39 cellular contexts compared by ENCODE assay signal in the genomic region with DNA sequence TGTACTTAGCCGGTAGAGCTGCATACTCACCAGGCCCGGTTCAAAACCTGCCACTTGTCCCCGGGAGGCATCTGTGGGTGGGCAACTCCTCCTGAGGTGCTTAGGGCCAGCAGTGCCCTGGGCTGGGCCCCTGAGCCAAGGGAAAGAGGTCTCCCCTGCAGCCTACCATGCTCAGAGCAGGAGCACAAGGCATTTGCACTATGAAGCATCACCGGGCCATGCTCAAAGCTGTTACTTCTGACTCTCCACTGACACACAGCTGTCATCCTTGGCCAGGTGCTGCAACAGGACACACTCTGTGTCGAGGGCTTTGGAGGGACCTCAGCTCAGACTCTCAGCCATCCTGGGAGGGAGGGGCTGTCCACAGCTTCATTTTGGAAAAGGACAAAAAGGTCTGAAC. TPM values are rescaled to one million over a fixed set of nuclear protein-coding genes. Genes with fewer than 3 reads are reported as not detected.
"Had no signal": no experiment of that assay in that cellular context is flagged by ENCODE, and none has a peak within 500 bp of the region (broad histone marks: within the 10 kb centered on the region; RNA-seq: fewer than 3 reads in every experiment).

No MANE protein-coding gene starts in this region.

- ATAC-seq: activated CD4-positive, alpha-beta T cell treated with anti-CD3 and anti-CD28 coated beads for 36 hours; activated T-cell treated with anti-CD3 and anti-CD28 coated beads, Interleukin-2, amount 50 U/mL, for 72 hours; body of pancreas; left ventricle myocardium superior; mucosa of descending colon; pancreas; stimulated activated effector memory CD8-positive, alpha-beta T cell treated with anti-CD3 and anti-CD28 coated beads, Interleukin-12 subunit alpha, Interleukin-12 subunit beta, amount 100 ng/mL, for 72 hours had no signal

- FAIRE-seq: endometrium, pancreas, small intestine had no signal

- H3K4me3 Mint-ChIP-seq: activated CD4-positive, alpha-beta T cell treated with anti-CD3 and anti-CD28 coated beads for 36 hours; activated naive CD4-positive, alpha-beta T cell treated with anti-CD3 and anti-CD28 coated beads for 36 hours; activated naive CD8-positive, alpha-beta T cell treated with anti-CD3 and anti-CD28 coated beads for 36 hours; activated T-cell treated with anti-CD3 and anti-CD28 coated beads, Interleukin-2, amount 50 U/mL, for 72 hours; natural killer cell treated with Interleukin-12 subunit alpha and Interleukin-12 subunit beta and Interleukin-15 and Interleukin-18, amount 100 ng/mL, for 72 hours; stimulated activated effector memory CD8-positive, alpha-beta T cell treated with anti-CD3 and anti-CD28 coated beads, Interleukin-12 subunit alpha, Interleukin-12 subunit beta, amount 100 ng/mL, for 72 hours; stimulated activated naive CD8-positive, alpha-beta T cell treated with anti-CD3 and anti-CD28 coated beads, Interleukin-15, Interleukin-2, amounts not matched to agents 100 ng/mL and 50 ng/mL, for 24 hours; type B pancreatic cell had no signal

- H3K4me1 ChIP-seq: adrenal gland, body of pancreas, colonic mucosa, esophagus squamous epithelium, pancreas, prostate gland, sigmoid colon, uterus had no signal

- DNase-seq: activated CD4-positive, alpha-beta T cell treated with anti-CD3 and anti-CD28 coated beads for 36 hours; activated CD4-positive, CD25-positive, alpha-beta regulatory T cell; activated effector memory CD4-positive, alpha-beta T cell treated with Interleukin-2 at 50 U/mL for 16 hours; activated naive CD4-positive, alpha-beta T cell treated with anti-CD3 and anti-CD28 coated beads for 36 hours; activated naive CD8-positive, alpha-beta T cell treated with anti-CD3 and anti-CD28 coated beads for 36 hours; activated T-cell treated with anti-CD3 and anti-CD28 coated beads for 4 hours; activated T-cell treated with anti-CD3 and anti-CD28 coated beads, Interleukin-2, amount 50 U/mL, for 72 hours; adrenal gland; aorta; body of pancreas; cerebellar nuclear complex; colonic mucosa; effector CD8-positive, alpha-beta T cell; esophagus squamous epithelium; foreskin melanocyte; islet precursor cell; left ventricle myocardium superior; mucosa of descending colon; retina; sigmoid colon; small intestine; stimulated activated CD4-positive, alpha-beta T cell treated with anti-CD3 and anti-CD28 coated beads, Interleukin-4, amount 100 ng/mL, for 24 hours; uterus had no signal

- H3K79me2 ChIP-seq: hepatocyte had no signal

- H3K4me2 ChIP-seq: hepatocyte had no signal

- H3K4me3 ChIP-seq: adrenal gland, body of pancreas, cardiac muscle cell, colonic mucosa, esophagus squamous epithelium, hepatocyte, mucosa of descending colon, pancreas, prostate gland, sigmoid colon, thoracic aorta, uterus had no signal

- H3K27ac ChIP-seq: adrenal gland, body of pancreas, cardiac muscle cell, colonic mucosa, epithelial cell of prostate, esophagus squamous epithelium, hepatocyte, pancreas, prostate gland, sigmoid colon, thoracic aorta, uterus had no signal

- H3K36me3 Mint-ChIP-seq: activated naive CD8-positive, alpha-beta T cell treated with anti-CD3 and anti-CD28 coated beads for 36 hours; natural killer cell treated with Interleukin-12 subunit alpha and Interleukin-12 subunit beta and Interleukin-15 and Interleukin-18, amount 100 ng/mL, for 72 hours; stimulated activated effector memory CD8-positive, alpha-beta T cell treated with anti-CD3 and anti-CD28 coated beads, Interleukin-12 subunit alpha, Interleukin-12 subunit beta, amount 100 ng/mL, for 72 hours; type B pancreatic cell had no signal

- H3K27me3 ChIP-seq: adrenal gland, body of pancreas, cardiac muscle cell, colonic mucosa, pancreas, uterus had no signal

- H3K27ac Mint-ChIP-seq: activated CD4-positive, alpha-beta T cell treated with anti-CD3 and anti-CD28 coated beads for 36 hours; activated naive CD4-positive, alpha-beta T cell treated with anti-CD3 and anti-CD28 coated beads for 36 hours; activated naive CD8-positive, alpha-beta T cell treated with anti-CD3 and anti-CD28 coated beads for 36 hours; activated T-cell treated with anti-CD3 and anti-CD28 coated beads, Interleukin-2, amount 50 U/mL, for 72 hours; natural killer cell treated with Interleukin-12 subunit alpha and Interleukin-12 subunit beta and Interleukin-15 and Interleukin-18, amount 100 ng/mL, for 72 hours; stimulated activated effector memory CD8-positive, alpha-beta T cell treated with anti-CD3 and anti-CD28 coated beads, Interleukin-12 subunit alpha, Interleukin-12 subunit beta, amount 100 ng/mL, for 72 hours; stimulated activated naive CD8-positive, alpha-beta T cell treated with anti-CD3 and anti-CD28 coated beads, Interleukin-15, Interleukin-2, amounts not matched to agents 100 ng/mL and 50 ng/mL, for 24 hours; type B pancreatic cell had no signal

- H2AFZ ChIP-seq: hepatocyte had no signal

- H3K9me3 ChIP-seq: adrenal gland, body of pancreas, colonic mucosa, esophagus squamous epithelium, mucosa of descending colon, pancreas, prostate gland, sigmoid colon, thoracic aorta, uterus had no signal

- H3K9me3 Mint-ChIP-seq: activated naive CD4-positive, alpha-beta T cell treated with anti-CD3 and anti-CD28 coated beads for 36 hours; activated naive CD8-positive, alpha-beta T cell treated with anti-CD3 and anti-CD28 coated beads for 36 hours; activated T-cell treated with anti-CD3 and anti-CD28 coated beads, Interleukin-2, amount 50 U/mL, for 72 hours; natural killer cell treated with Interleukin-12 subunit alpha and Interleukin-12 subunit beta and Interleukin-15 and Interleukin-18, amount 100 ng/mL, for 72 hours; stimulated activated effector memory CD8-positive, alpha-beta T cell treated with anti-CD3 and anti-CD28 coated beads, Interleukin-12 subunit alpha, Interleukin-12 subunit beta, amount 100 ng/mL, for 72 hours; stimulated activated naive CD8-positive, alpha-beta T cell treated with anti-CD3 and anti-CD28 coated beads, Interleukin-15, Interleukin-2, amounts not matched to agents 100 ng/mL and 50 ng/mL, for 24 hours; type B pancreatic cell had no signal

- H3K4me1 Mint-ChIP-seq: activated CD4-positive, alpha-beta T cell treated with anti-CD3 and anti-CD28 coated beads for 36 hours; activated naive CD8-positive, alpha-beta T cell treated with anti-CD3 and anti-CD28 coated beads for 36 hours; stimulated activated effector memory CD8-positive, alpha-beta T cell treated with anti-CD3 and anti-CD28 coated beads, Interleukin-12 subunit alpha, Interleukin-12 subunit beta, amount 100 ng/mL, for 72 hours had no signal

- H3K36me3 ChIP-seq: adrenal gland, cardiac muscle cell, colonic mucosa, esophagus squamous epithelium, pancreas, prostate gland, sigmoid colon, thoracic aorta, uterus had no signal

- H3K27me3 Mint-ChIP-seq: stimulated activated naive CD8-positive, alpha-beta T cell treated with anti-CD3 and anti-CD28 coated beads, Interleukin-15, Interleukin-2, amounts not matched to agents 100 ng/mL and 50 ng/mL, for 24 hours had no signal

RNA-seq across cellular contexts. Expression of a gene that starts 37.2 kb away (rescaled TPM):
- total RNA-seq: activated CD4-positive, alpha-beta T cell treated with anti-CD3 and anti-CD28 coated beads for 36 hours; activated naive CD4-positive, alpha-beta T cell treated with anti-CD3 and anti-CD28 coated beads for 36 hours; activated naive CD8-positive, alpha-beta T cell treated with anti-CD3 and anti-CD28 coated beads for 36 hours; activated T-cell treated with anti-CD3 and anti-CD28 coated beads, Interleukin-2, amount 50 U/mL, for 72 hours; aorta; body of pancreas; cardiac muscle cell; colonic mucosa; dermis microvascular lymphatic vessel endothelial cell; esophagus squamous epithelium; hepatocyte; lung microvascular endothelial cell; mesenteric fat pad; mucosa of descending colon; myocyte; natural killer cell treated with Interleukin-12 subunit alpha and Interleukin-12 subunit beta and Interleukin-15 and Interleukin-18, amount 100 ng/mL, for 72 hours; prostate gland; sigmoid colon; subcutaneous adipose tissue; thoracic aorta had no signal

RNA-seq across cellular contexts. Expression of a gene that starts 37.3 kb away (rescaled TPM):
- total RNA-seq: activated CD4-positive, alpha-beta T cell treated with anti-CD3 and anti-CD28 coated beads for 36 hours; activated naive CD4-positive, alpha-beta T cell treated with anti-CD3 and anti-CD28 coated beads for 36 hours; activated naive CD8-positive, alpha-beta T cell treated with anti-CD3 and anti-CD28 coated beads for 36 hours; dermis microvascular lymphatic vessel endothelial cell; esophagus squamous epithelium; hepatocyte; lung microvascular endothelial cell; myocyte; natural killer cell treated with Interleukin-12 subunit alpha and Interleukin-12 subunit beta and Interleukin-15 and Interleukin-18, amount 100 ng/mL, for 72 hours; subcutaneous adipose tissue; thoracic aorta had no signal
